Comparison of ENCODE assay signal across 18 cellular contexts in the genomic region with DNA sequence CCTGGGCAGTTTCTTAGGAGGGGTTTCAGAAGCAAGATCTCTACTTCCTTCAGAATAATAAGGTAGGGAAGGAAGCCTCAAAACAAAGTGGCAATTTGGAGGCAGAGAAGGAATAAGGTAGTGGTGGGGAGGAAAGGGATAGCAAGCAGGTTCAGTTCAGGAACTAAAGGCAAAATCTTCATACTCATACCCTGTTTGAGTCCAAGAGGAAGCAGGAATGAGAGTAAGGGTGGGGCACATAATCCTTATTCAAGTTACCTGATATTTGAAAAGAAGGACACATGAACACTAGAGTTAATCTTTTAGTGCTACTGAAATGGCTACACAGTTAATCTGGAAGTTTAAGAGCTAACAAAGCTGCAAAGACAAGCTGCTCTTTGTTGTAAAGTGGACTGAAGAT. TPM values are rescaled to one million over a fixed set of nuclear protein-coding genes. Genes with fewer than 3 reads are reported as not detected.
DNase-seq lines count a peak whose midpoint lies in the region; ATAC-seq, FAIRE-seq and TF ChIP-seq lines count a peak whose summit lies in the region.
"Had no signal": no experiment of that assay in that cellular context is flagged by ENCODE, and none has a peak within 500 bp of the region (broad histone marks: within the 10 kb centered on the region; RNA-seq: fewer than 3 reads in every experiment).

No MANE protein-coding gene starts in this region.

- in situ Hi-C loops in mammary epithelial cell (cut with MboI; ENCODE audit: low sequenced_read_pairs in 2 of 2): no loop called here

- H3K4me1 ChIP-seq in breast epithelium: no peaks in the 10 kb centered on the region
- H3K4me1 ChIP-seq in mammary epithelial cell (ENCODE audit: insufficient read depth, low read length): peaks cover 5% of the 10 kb centered on the region
- no peaks in the 10 kb centered on the region for H3K4me1 ChIP-seq in small intestine (ENCODE audit: control insufficient read depth in 2 of 2, insufficient read depth in 1 of 2, low read depth in 1 of 2, low read length in 1 of 2)

- no peak overlapping the region for H3K4me2 ChIP-seq in mammary epithelial cell (ENCODE audit: insufficient read depth, low read depth, low read length)
- H3K4me2 ChIP-seq: KMS-11 had no signal

- no TSS peak for BruUV-seq in mammary epithelial cell (replicated peaks; lab: Mats Ljungman, UMichigan)

- peak overlapping the region; percentile 61 to 68 for H3K27ac ChIP-seq in breast epithelium
- no peak overlapping the region for H3K27ac ChIP-seq in mammary epithelial cell (ENCODE audit: insufficient read depth, low read depth, low read length)
- H3K27ac ChIP-seq in VCaP: peak overlapping the region; percentile 53
- no peak overlapping the region for H3K27ac ChIP-seq in small intestine (ENCODE audit: low read depth in 1 of 2, low read length in 1 of 2)
- H3K27ac ChIP-seq: KMS-11 had no signal

- no peak overlapping the region for H3K9ac ChIP-seq in mammary epithelial cell (ENCODE audit: insufficient read depth, low read length)
- H3K9ac ChIP-seq: KMS-11 had no signal

- no peaks in the 10 kb centered on the region for H4K20me1 ChIP-seq in mammary epithelial cell (ENCODE audit: insufficient read depth, low read length)

- H3K36me3 ChIP-seq in breast epithelium (no peaks in the 10 kb centered on the region), mammary epithelial cell (ENCODE audit: insufficient read depth, low read length) (no peaks in the 10 kb centered on the region), small intestine (ENCODE audit: control insufficient read depth in 2 of 2, insufficient read depth in 2 of 2, low read length in 2 of 2) (peaks cover 0 to 1% of the 10 kb centered on the region in 2 donors)

- no peak overlapping the region for H2AFZ ChIP-seq in mammary epithelial cell (ENCODE audit: low read depth, low read length)

- intact Hi-C loops in breast epithelium (cut with DNase I; ENCODE audit: low total_unique reads): no loop called here
- intact Hi-C loops in mammary epithelial cell (cut with micrococcal nuclease): no loop called here
- intact Hi-C loops in left colon (cut with DNase I, micrococcal nuclease): no loop called here

- H3K9me3 ChIP-seq in breast epithelium: no peaks in the 10 kb centered on the region
- no peaks in the 10 kb centered on the region for H3K9me3 ChIP-seq in mammary epithelial cell (replicated peaks; ENCODE audit: insufficient read depth, low read length)
- H3K9me3 ChIP-seq in small intestine (ENCODE audit: control insufficient read depth, low read depth): no peaks in the 10 kb centered on the region

- no peaks in the 10 kb centered on the region for H3K79me2 ChIP-seq in mammary epithelial cell (ENCODE audit: insufficient read depth, low read length)

- CTCF ChIA-PET in mammary epithelial cell (lab: Charles Lee; ENCODE audit: low non-redundant PET): no interaction called here

- TF ChIP-seq POLR2A in breast epithelium (IDR thresholded peaks at IDR 0.05): no peak

- no peak overlapping the region for H3K4me3 ChIP-seq in breast epithelium
- H3K4me3 ChIP-seq in mammary epithelial cell (replicated peaks in 1 of 3; ENCODE audit: insufficient read depth in 1 of 3, low read depth in 2 of 3, low read length in 3 of 3): no peak overlapping the region
- no peak overlapping the region for H3K4me3 ChIP-seq in small intestine (ENCODE audit: low read depth in 1 of 2, low read length in 2 of 2)

- DNase-seq in breast epithelium (ENCODE audit: low spot score in 2 of 2) (no peak), mammary epithelial cell (no peak), left colon (no peak), small intestine (peak; percentile 18), SIG-M5 treated with dmso at 0.1 percent for 504 hours (lab: John Stamatoyannopoulos, UW; ENCODE audit: unreplicated experiment) (no peak), dedifferentiated amniotic fluid mesenchymal stem cell (ENCODE audit: extremely low spot score) (no peak)
- DNase-seq: DND-41, HFFc6, NCI-H1092 treated with DMSO at 0.1 percent for 48 hours, NCI-H226, NCI-H524 treated with DMSO at 0.1 percent for 48 hours, Right ventricle myocardium superior had no signal

- H3K27me3 ChIP-seq in breast epithelium: no peaks in the 10 kb centered on the region
- no peaks in the 10 kb centered on the region for H3K27me3 ChIP-seq in mammary epithelial cell (ENCODE audit: insufficient read depth, low read length)
- no peaks in the 10 kb centered on the region for H3K27me3 ChIP-seq in small intestine (ENCODE audit: control insufficient read depth in 2 of 2, insufficient read depth in 2 of 2, low read length in 2 of 2)

- no peak for FAIRE-seq in small intestine (lab: Jason Lieb, UNC)
- FAIRE-seq: G401.6, H54, RCC 7860 had no signal

- ATAC-seq in left colon: peak; percentile 62
- ATAC-seq in HG03469 (IDR thresholded peaks at IDR 0.05; ENCODE audit: unreplicated experiment): no peak

- TF ChIP-seq CTCF in breast epithelium (IDR thresholded peaks at IDR 0.05): no peak
- no peak for TF ChIP-seq CTCF in mammary epithelial cell (conservative IDR thresholded peaks at IDR 0.05 in 1 of 2, IDR thresholded peaks at IDR 0.05 in 1 of 2; ENCODE audit: extremely low read depth in 1 of 2, insufficient read depth in 1 of 2, low read depth in 1 of 2, low read length in 2 of 2)
- TF ChIP-seq CTCF in VCaP (conservative IDR thresholded peaks at IDR 0.05): no peak

- dilution Hi-C loops in mammary epithelial cell (cut with HindIII; ENCODE audit: low sequenced_read_pairs): no loop called here

RNA-seq across cellular contexts. Expression of a gene that starts 8.4 kb away (rescaled TPM):
- total RNA-seq in breast epithelium (100 to 1,000 TPM; 115 to 137 (median 128) TPM), mammary epithelial cell (100 to 1,000 TPM in 1 of 2 donors, 10 to 100 TPM in 1; 80.2 to 172 TPM), left colon (10 to 100 TPM; 86.9 to 94.1 TPM)
- polyA plus RNA-seq in mammary epithelial cell (172 TPM), small intestine (100 to 1,000 TPM in 1 of 3 donors, 10 to 100 TPM in 2; 62.2 to 151 (median 95.9) TPM)
- polyA minus RNA-seq in mammary epithelial cell: 57.7 TPM

RNA-seq across cellular contexts. Expression of a gene that starts 17.2 kb away (rescaled TPM):
- total RNA-seq in breast epithelium: 10 to 100 TPM; 20.3 to 40.1 (median 22.0) TPM
- 10 to 100 TPM; 30.4 to 36.3 TPM for total RNA-seq in mammary epithelial cell
- polyA plus RNA-seq in mammary epithelial cell: 31.0 TPM
- 17.2 TPM for polyA minus RNA-seq in mammary epithelial cell
- 10 to 100 TPM; 33.8 to 37.1 TPM for total RNA-seq in left colon
- 10 to 100 TPM; 30.6 to 41.2 (median 32.7) TPM for polyA plus RNA-seq in small intestine

RNA-seq across cellular contexts. Expression of a gene that starts 22.1 kb away (rescaled TPM):
- 10 to 100 TPM; 18.1 to 28.5 (median 21.8) TPM for total RNA-seq in breast epithelium
- 10 to 100 TPM; 16.0 TPM for total RNA-seq in mammary epithelial cell
- 22.8 TPM for polyA plus RNA-seq in mammary epithelial cell
- 27.2 TPM for polyA minus RNA-seq in mammary epithelial cell
- 1 to 10 TPM; 4.2 to 9.0 TPM for total RNA-seq in left colon
- 1 to 10 TPM in 2 of 3 donors, under 1 TPM in 1; 0.67 to 7.1 (median 3.2) TPM for polyA plus RNA-seq in small intestine

RNA-seq across cellular contexts. Expression of a gene that starts 25.9 kb away (rescaled TPM):
- total RNA-seq in breast epithelium (10 to 100 TPM in 2 of 3 donors, 1 to 10 TPM in 1; 3.2 to 74.9 (median 30.2) TPM), mammary epithelial cell (1 to 10 TPM; 1.3 to 9.0 TPM), left colon (1 to 10 TPM in 1 of 2 donors, under 1 TPM in 1; 0.84 to 1.7 TPM)
- polyA plus RNA-seq in mammary epithelial cell (5.1 TPM), small intestine (1 to 10 TPM in 1 of 3 donors, under 1 TPM in 2; 0.54 to 1.9 (median 0.67) TPM)
- polyA minus RNA-seq in mammary epithelial cell: 0.41 TPM

RNA-seq across cellular contexts. Expression of a gene that starts 28.7 kb away (rescaled TPM):
- total RNA-seq in breast epithelium: under 1 TPM; 0.16 to 0.98 (median 0.59) TPM
- total RNA-seq in mammary epithelial cell: 1 to 10 TPM; 1.3 to 1.6 TPM
- 1.1 TPM for polyA plus RNA-seq in mammary epithelial cell
- 0.21 TPM for polyA minus RNA-seq in mammary epithelial cell
- total RNA-seq in left colon: under 1 TPM; 0.27 to 0.42 TPM
- 1 to 10 TPM in 1 of 3 donors, under 1 TPM in 2; 0.48 to 1.1 (median 0.54) TPM for polyA plus RNA-seq in small intestine

Comparison
In these comparisons a context has a peak if more than half of its experiments do, and no peak if none do; other contexts are left out.
1. H3K27ac ChIP-seq: peak in breast epithelium (2 of 2) and VCaP (single experiment); none in mammary epithelial cell (single experiment) and small intestine (0 of 2).